17 cellular contexts compared by ENCODE assay signal in the genomic region with DNA sequence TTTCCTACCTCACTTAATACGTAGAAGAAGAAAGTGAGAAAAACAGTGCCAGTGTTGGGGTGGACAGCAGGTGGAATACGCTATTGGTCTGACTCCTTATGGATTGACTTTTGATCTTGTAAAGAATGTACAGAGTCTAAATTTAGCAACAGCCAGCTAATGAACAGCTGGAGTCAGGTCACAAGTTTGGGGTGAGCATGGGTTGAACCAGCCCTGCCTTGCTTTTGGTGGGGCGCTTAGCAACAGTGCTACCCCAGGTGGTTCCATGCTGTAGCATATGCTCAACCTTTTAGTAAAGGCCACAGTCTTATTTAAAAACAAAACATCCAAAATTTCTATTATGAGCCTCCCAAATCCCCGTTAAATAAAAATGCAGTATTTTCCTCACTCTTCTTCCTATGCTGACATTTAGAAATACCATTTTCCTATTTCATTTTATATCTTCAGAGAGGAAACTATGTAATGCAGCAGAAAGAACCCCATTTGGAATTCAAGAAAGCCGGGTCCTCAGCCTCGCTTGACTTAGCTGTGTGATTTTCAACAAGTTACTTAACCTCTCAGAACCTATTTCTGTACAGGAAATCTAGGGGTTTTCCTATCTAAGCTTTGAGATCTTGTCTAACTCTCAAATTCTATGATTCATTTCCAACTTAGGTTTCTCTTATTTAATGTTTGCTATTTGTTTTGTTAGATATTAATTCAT.
DNase-seq lines count a peak whose midpoint lies in the region; ATAC-seq, FAIRE-seq and TF ChIP-seq lines count a peak whose summit lies in the region.
"Had no signal": no experiment of that assay in that cellular context is flagged by ENCODE, and none has a peak within 500 bp of the region (broad histone marks: within the 10 kb centered on the region; RNA-seq: fewer than 3 reads in every experiment).

No MANE protein-coding gene starts in this region.

- no peak overlapping the region for H3K27ac ChIP-seq in CD4-positive, alpha-beta T cell (ENCODE audit: low read depth, low read length)
- H3K27ac ChIP-seq in VCaP (peak overlapping the region; percentile 84; the same call in 1 of the 2 replicates), uterus (no peak overlapping the region)
- H3K27ac ChIP-seq: thyroid gland had no signal

- no peak overlapping the region for H3K4me3 Mint-ChIP-seq in CD4-positive, alpha-beta T cell

- ATAC-seq in CD4-positive, alpha-beta T cell (ENCODE audit: poor library complexity): peak; percentile 32
- ATAC-seq in left colon: peak; percentile 38

- H3K36me3 ChIP-seq in uterus: no peaks in the 10 kb centered on the region
- H3K36me3 ChIP-seq: thyroid gland had no signal

- DNase-seq in CD4-positive, alpha-beta T cell: no peak
- DNase-seq in GM12892 (ENCODE audit: insufficient read length) (no peak), left colon (no peak), mucosa of gallbladder (ENCODE audit: low spot score) (no peak), uterus (no peak), COLO829 (ENCODE audit: low spot score) (no peak)
- no peak for DNase-seq in activated effector memory CD4-positive, alpha-beta T cell treated with anti-CD3 and anti-CD28 coated beads, Interleukin-2, amount 50 U/mL, for 16 hours
- DNase-seq: DMS79; head of caudate nucleus; NCI-H1048; retina; SIG-M5; stimulated activated CD4-positive, alpha-beta T cell treated with anti-CD3 and anti-CD28 coated beads, Interleukin-1b, Interleukin-23, amount 100 ng/mL, for 48 hours; thyroid gland had no signal

- intact Hi-C loops in CD4-positive, alpha-beta T cell (cut with DNase I, micrococcal nuclease): loop anchor here in 1 of 2 experiments (5.0 kb wide), 1 partner anchor 69 kb away; a partner anchor contains a TSS
- intact Hi-C loops in left colon (cut with DNase I, micrococcal nuclease): no loop called here
- intact Hi-C loops in uterus (cut with DNase I; ENCODE audit: low total_unique reads): no loop called here

- FAIRE-seq in GM12892 (lab: Jason Lieb, UNC): peak; percentile 67
- FAIRE-seq: astrocyte, TTC549 had no signal

- peaks cover 57% of the 10 kb centered on the region for H3K4me1 Mint-ChIP-seq in CD4-positive, alpha-beta T cell (ENCODE audit: low read depth)

- H3K4me1 ChIP-seq in uterus: peaks cover 0 to 5% of the 10 kb centered on the region in 2 donors

- H3K27me3 ChIP-seq in CD4-positive, alpha-beta T cell (ENCODE audit: control insufficient read depth, insufficient read depth, low read length): no peaks in the 10 kb centered on the region
- no peaks in the 10 kb centered on the region for H3K27me3 ChIP-seq in uterus
- H3K27me3 ChIP-seq: thyroid gland had no signal

- H3K36me3 Mint-ChIP-seq in CD4-positive, alpha-beta T cell (ENCODE audit: low read depth): no peaks in the 10 kb centered on the region

- H3K4me3 ChIP-seq in uterus: no peak overlapping the region
- H3K4me3 ChIP-seq: thyroid gland had no signal

- CTCF ChIA-PET in CD4-positive, alpha-beta T cell (lab: Charles Lee): interaction anchor here (1.0 to 1.2 kb wide), 2 partner anchors 70 to 72 kb away, joined by 3 read pairs; a partner anchor contains a TSS

- POLR2A ChIA-PET in CD4-positive, alpha-beta T cell (lab: Charles Lee): interaction anchor here (0.7 kb wide), 1 partner anchor 77 kb away, joined by 3 read pairs; no protein-coding TSS in a partner anchor

- no peak for TF ChIP-seq CTCF in CD4-positive, alpha-beta T cell (IDR thresholded peaks at IDR 0.05)
- TF ChIP-seq CTCF in VCaP (conservative IDR thresholded peaks at IDR 0.05) (no peak), uterus (IDR thresholded peaks at IDR 0.05) (no peak)

- H3K27me3 Mint-ChIP-seq in CD4-positive, alpha-beta T cell: no peaks in the 10 kb centered on the region

- H3K27ac Mint-ChIP-seq in CD4-positive, alpha-beta T cell: peak overlapping the region; percentile 6

- no peaks in the 10 kb centered on the region for H3K9me3 Mint-ChIP-seq in CD4-positive, alpha-beta T cell

- no peaks in the 10 kb centered on the region for H3K9me3 ChIP-seq in CD4-positive, alpha-beta T cell (ENCODE audit: control insufficient read depth, low read length)
- H3K9me3 ChIP-seq in uterus: no peaks in the 10 kb centered on the region
- H3K9me3 ChIP-seq: thyroid gland had no signal

- TF ChIP-seq POLR2A in GM12892 (IDR thresholded peaks at IDR 0.05; ENCODE audit: low read depth, low read length) (no peak), uterus (IDR thresholded peaks at IDR 0.05) (no peak)
